2 cellular contexts compared by ENCODE assay signal in the genomic region with DNA sequence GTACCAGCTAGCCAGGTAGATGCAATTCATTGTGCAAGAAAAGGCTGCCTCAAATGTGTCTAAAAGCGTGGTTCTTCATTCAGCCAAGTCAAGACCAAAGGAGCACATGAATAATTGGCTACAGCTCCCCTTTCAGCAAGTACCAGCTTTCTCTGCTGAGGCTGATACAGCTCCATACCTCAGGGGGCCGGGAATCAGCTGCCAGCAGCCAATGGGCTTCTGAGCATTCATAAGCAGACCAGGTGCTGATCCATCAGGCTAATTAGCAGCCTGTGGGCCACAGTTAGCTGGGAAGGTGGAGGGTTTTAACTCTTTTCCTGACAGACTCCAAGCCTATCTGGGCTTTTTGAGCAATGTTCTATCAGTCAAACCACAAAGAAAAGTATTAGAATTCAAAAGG.
A peak's percentile ranks its signal among the peaks of the same experiment; 100 is the strongest.
TF ChIP-seq lines count a peak whose summit lies in the region.

No MANE protein-coding gene starts in this region.

TF ChIP-seq in H1, 55 proteins besides CTCF, POLR2A, EP300 and RAD21:
- TF ChIP-seq TCF12 (IDR thresholded peaks at IDR 0.05; ENCODE audit: low read depth, low read length): peak; percentile 72; the same call in 1 of the 2 replicates
- TF ChIP-seq NANOG (IDR thresholded peaks at IDR 0.05; ENCODE audit: insufficient read depth, low read depth, low read length, poor library complexity, severe bottlenecking): peak; percentile 37
- TF ChIP-seq, protein P1, sequence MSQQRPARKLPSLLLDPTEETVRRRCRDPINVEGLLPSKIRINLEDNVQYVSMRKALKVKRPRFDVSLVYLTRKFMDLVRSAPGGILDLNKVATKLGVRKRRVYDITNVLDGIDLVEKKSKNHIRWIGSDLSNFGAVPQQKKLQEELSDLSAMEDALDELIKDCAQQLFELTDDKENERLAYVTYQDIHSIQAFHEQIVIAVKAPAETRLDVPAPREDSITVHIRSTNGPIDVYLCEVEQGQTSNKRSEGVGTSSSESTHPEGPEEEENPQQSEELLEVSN (IDR thresholded peaks at IDR 0.05): 0 out of 2 replicates have a peak, but pooled peaks have one; percentile 15
- no peak for TF ChIP-seq PHF8 (conservative IDR thresholded peaks at IDR 0.05; ENCODE audit: low read depth, low read length)

TF ChIP-seq in SK-N-SH, 30 proteins besides CTCF, POLR2A, EP300 and RAD21:
- no peak for TF ChIP-seq ELF1 (IDR thresholded peaks at IDR 0.05)
- TF ChIP-seq RXRA (IDR thresholded peaks at IDR 0.05; ENCODE audit: borderline replicate concordance, low read depth): no peak
- TF ChIP-seq GABPA (IDR thresholded peaks at IDR 0.05; ENCODE audit: low read depth): no peak
- no peak for TF ChIP-seq RCOR1 (IDR thresholded peaks at IDR 0.05; ENCODE audit: low read length)
- no peak for TF ChIP-seq MEF2A (IDR thresholded peaks at IDR 0.05; ENCODE audit: borderline replicate concordance, low read depth)
- TF ChIP-seq YY1 (IDR thresholded peaks at IDR 0.05; ENCODE audit: low read depth): no peak
- no peak for TF ChIP-seq CHD2 (IDR thresholded peaks at IDR 0.05; ENCODE audit: low read length, partially characterized antibody)
- TF ChIP-seq TCF12 (IDR thresholded peaks at IDR 0.05): no peak
- no peak for TF ChIP-seq TAF1 (IDR thresholded peaks at IDR 0.05; ENCODE audit: borderline replicate concordance, low read depth, low read length)
- TF ChIP-seq TEAD4 (IDR thresholded peaks at IDR 0.05; ENCODE audit: borderline replicate concordance, insufficient read depth): no peak
- TF ChIP-seq GATA2 (CRISPR knock-in tag; IDR thresholded peaks at IDR 0.05): no peak
- TF ChIP-seq FOXJ3 (CRISPR knock-in tag; IDR thresholded peaks at IDR 0.05): no peak
- no peak for TF ChIP-seq JUND (IDR thresholded peaks at IDR 0.05)
- no peak for TF ChIP-seq POLR2AphosphoS5 (IDR thresholded peaks at IDR 0.05; ENCODE audit: low read depth, low read length)
